Comparison of ENCODE assay signal across 12 cellular contexts in the genomic region with DNA sequence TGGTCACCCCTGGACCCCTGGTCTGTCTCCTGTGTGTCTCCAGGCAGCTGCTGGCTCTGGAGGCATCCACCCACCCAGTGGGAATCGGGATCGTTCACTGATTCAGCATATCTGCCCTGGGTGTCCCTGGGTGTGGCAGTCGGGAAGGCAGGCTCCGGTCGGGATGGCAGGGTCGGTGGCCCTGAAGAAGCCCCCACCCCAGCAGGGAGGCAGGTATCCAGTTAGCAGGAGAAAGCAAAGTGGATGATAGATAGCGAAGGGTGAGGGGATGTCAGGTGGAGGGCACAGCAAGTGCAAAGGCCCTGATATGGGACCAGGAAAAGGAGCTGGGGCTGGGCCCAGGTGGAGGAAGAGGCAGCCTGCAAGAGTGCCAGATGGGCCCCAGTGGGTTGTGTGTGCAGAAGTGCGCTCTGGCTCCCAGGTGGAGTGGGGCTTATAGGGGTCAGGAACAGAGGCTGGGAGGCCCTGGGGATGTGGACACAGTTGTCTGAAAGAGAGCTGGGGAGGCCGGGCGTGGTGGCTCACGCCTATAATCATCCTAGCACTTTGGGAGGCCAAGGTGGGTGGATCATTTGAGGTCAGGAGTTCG. TPM values are rescaled to one million over a fixed set of nuclear protein-coding genes. Genes with fewer than 3 reads are reported as not detected.
DNase-seq lines count a peak whose midpoint lies in the region; ATAC-seq, FAIRE-seq and TF ChIP-seq lines count a peak whose summit lies in the region.
"Had no signal": no experiment of that assay in that cellular context is flagged by ENCODE, and none has a peak within 500 bp of the region (broad histone marks: within the 10 kb centered on the region; RNA-seq: fewer than 3 reads in every experiment).

No MANE protein-coding gene starts in this region.

- H2AFZ ChIP-seq in GM23248: no peak overlapping the region
- no peak overlapping the region for H2AFZ ChIP-seq in smooth muscle cell (ENCODE audit: low read depth)

- H3K4me1 ChIP-seq in A549: peaks cover 44% of the 10 kb centered on the region
- H3K4me1 ChIP-seq in GM23248 (ENCODE audit: insufficient read depth): peaks cover 42% of the 10 kb centered on the region
- peaks cover 25% of the 10 kb centered on the region for H3K4me1 ChIP-seq in smooth muscle cell (ENCODE audit: low read depth)

- H3K9ac ChIP-seq in GM23248 (peak overlapping the region; percentile 94), smooth muscle cell (ENCODE audit: low read depth) (no peak overlapping the region)

- H3K4me1 Mint-ChIP-seq in activated naive CD8-positive, alpha-beta T cell treated with anti-CD3 and anti-CD28 coated beads, Interleukin-2, amount 50 U/mL, for 24 hours: peaks cover 66% of the 10 kb centered on the region
- H3K4me1 Mint-ChIP-seq in mesothelial cell of epicardium: peaks cover 59% of the 10 kb centered on the region

- H3K27ac ChIP-seq in A549 (peak overlapping the region in 1 of 2 experiments; percentile 100; a peak in 3 of 6 replicates), GM23248 (no peak overlapping the region), smooth muscle cell (ENCODE audit: low read depth) (no peak overlapping the region)

- H3K36me3 ChIP-seq in GM23248 (ENCODE audit: low read depth) (no peaks in the 10 kb centered on the region), smooth muscle cell (ENCODE audit: low read depth) (no peaks in the 10 kb centered on the region)

- H3K9me2 ChIP-seq in GM23248 (ENCODE audit: insufficient read depth): no peaks in the 10 kb centered on the region

- H4K20me1 ChIP-seq in GM23248 (ENCODE audit: insufficient read depth) (no peaks in the 10 kb centered on the region), smooth muscle cell (ENCODE audit: low read depth) (peaks cover 63% of the 10 kb centered on the region)

- H3K4me2 ChIP-seq in A549 (peak overlapping the region; percentile 93), GM23248 (ENCODE audit: unreplicated experiment) (peak overlapping the region; percentile 80), smooth muscle cell (no peak overlapping the region)

- H3K79me2 ChIP-seq in GM23248 (ENCODE audit: insufficient read depth) (peaks cover 69% of the 10 kb centered on the region), smooth muscle cell (ENCODE audit: low read depth) (peaks cover 37% of the 10 kb centered on the region)

- peaks cover 6% of the 10 kb centered on the region for H3K36me3 Mint-ChIP-seq in activated naive CD8-positive, alpha-beta T cell treated with anti-CD3 and anti-CD28 coated beads, Interleukin-2, amount 50 U/mL, for 24 hours (ENCODE audit: low read depth)
- H3K36me3 Mint-ChIP-seq in mesothelial cell of epicardium: no peaks in the 10 kb centered on the region

- H3K9me3 Mint-ChIP-seq in activated naive CD8-positive, alpha-beta T cell treated with anti-CD3 and anti-CD28 coated beads, Interleukin-2, amount 50 U/mL, for 24 hours: no peaks in the 10 kb centered on the region
- H3K9me3 Mint-ChIP-seq in mesothelial cell of epicardium: no peaks in the 10 kb centered on the region

- POLR2A ChIA-PET in A549 (lab: Yijun Ruan, JAX): no interaction called here

- H3K4me3 Mint-ChIP-seq in activated naive CD8-positive, alpha-beta T cell treated with anti-CD3 and anti-CD28 coated beads, Interleukin-2, amount 50 U/mL, for 24 hours: peak overlapping the region; percentile 92
- peak overlapping the region; percentile 75 for H3K4me3 Mint-ChIP-seq in mesothelial cell of epicardium

- no peak for TF ChIP-seq EP300 in A549 (IDR thresholded peaks at IDR 0.05)

- ATAC-seq in A549 (no peak), esophagus mucosa (no peak), HG02981 (IDR thresholded peaks at IDR 0.05; ENCODE audit: unreplicated experiment) (no peak)
- no peak for ATAC-seq in activated naive CD8-positive, alpha-beta T cell treated with anti-CD3 and anti-CD28 coated beads, Interleukin-2, amount 50 U/mL, for 24 hours

- in situ Hi-C loops in GM23248 (cut with MboI): no loop called here

- H3K4me3 ChIP-seq in A549: no peak overlapping the region
- H3K4me3 ChIP-seq in GM23248: peak overlapping the region; percentile 73
- H3K4me3 ChIP-seq in smooth muscle cell: no peak overlapping the region

- TF ChIP-seq CTCF in A549 (IDR thresholded peaks at IDR 0.05) (no peak), mesothelial cell of epicardium (IDR thresholded peaks at IDR 0.05; ENCODE audit: unreplicated experiment) (no peak), smooth muscle cell (IDR thresholded peaks at IDR 0.05; ENCODE audit: borderline replicate concordance, insufficient read depth, poor library complexity, severe bottlenecking) (no peak)

- H3F3A ChIP-seq in GM23248 (ENCODE audit: insufficient read depth) (peaks cover 21% of the 10 kb centered on the region), smooth muscle cell (ENCODE audit: low read depth) (peaks cover 7% of the 10 kb centered on the region)

- peaks cover 16% of the 10 kb centered on the region for H3K27me3 Mint-ChIP-seq in activated naive CD8-positive, alpha-beta T cell treated with anti-CD3 and anti-CD28 coated beads, Interleukin-2, amount 50 U/mL, for 24 hours
- H3K27me3 Mint-ChIP-seq in mesothelial cell of epicardium (ENCODE audit: low read depth): no peaks in the 10 kb centered on the region

- CTCF ChIA-PET in A549 (lab: Yijun Ruan, JAX): interaction anchor here (0.6 to 1.6 kb wide), 3 partner anchors 33 to 178 kb away, joined by 3 to 4 read pairs (median 3); no protein-coding TSS in a partner anchor

- DNase-seq in A549 (ENCODE audit: low read depth in 1 of 2, low spot score in 1 of 2) (no peak), GM23248 (no peak), mesothelial cell of epicardium (ENCODE audit: low spot score in 2 of 2, unreplicated experiment in 2 of 2) (no peak), smooth muscle cell (lab: John Stamatoyannopoulos, UW; ENCODE audit: unreplicated experiment) (no peak), NCI-H1930 (lab: John Stamatoyannopoulos, UW) (no peak)
- no peak for DNase-seq in activated naive CD8-positive, alpha-beta T cell treated with anti-CD3 and anti-CD28 coated beads, Interleukin-2, amount 50 U/mL, for 24 hours
- DNase-seq: DMS79 treated with DMSO at 0.1 percent for 48 hours, MV-4-11 had no signal

- WGBS in A549 (ENCODE audit: missing lambda C conversion rate): 78% methylated on average over 12 of the region's 12 CpGs
- WGBS in GM23248 (ENCODE audit: low coverage in 1 of 2, low lambda C conversion rate in 2 of 2, missing lambda C conversion rate in 2 of 2), 2 experiments: 53 to 54% methylated on average over 12 of the region's 12 CpGs
- 94% methylated on average over 12 of the region's 12 CpGs for whole genome bisulfite sequencing in smooth muscle cell (ENCODE audit: low lambda C conversion rate)

- H3K27me3 ChIP-seq in GM23248 (replicated peaks; ENCODE audit: insufficient read depth) (no peaks in the 10 kb centered on the region), smooth muscle cell (ENCODE audit: low read depth) (no peaks in the 10 kb centered on the region)

- no peak for FAIRE-seq in A549 (lab: Jason Lieb, UNC)
- FAIRE-seq: islet of Langerhans had no signal

- H3K27ac Mint-ChIP-seq in activated naive CD8-positive, alpha-beta T cell treated with anti-CD3 and anti-CD28 coated beads, Interleukin-2, amount 50 U/mL, for 24 hours: peak overlapping the region; percentile 78
- no peak overlapping the region for H3K27ac Mint-ChIP-seq in mesothelial cell of epicardium

- no peaks in the 10 kb centered on the region for H3K9me3 ChIP-seq in A549
- no peaks in the 10 kb centered on the region for H3K9me3 ChIP-seq in GM23248 (ENCODE audit: low read depth)
- H3K9me3 ChIP-seq in smooth muscle cell (replicated peaks; ENCODE audit: low read depth): no peaks in the 10 kb centered on the region

- TF ChIP-seq RAD21 in A549 (conservative IDR thresholded peaks at IDR 0.05 in 1 of 2, IDR thresholded peaks at IDR 0.05 in 1 of 2): no peak

- TF ChIP-seq POLR2A in A549 (IDR thresholded peaks at IDR 0.05; ENCODE audit: low read length): no peak

RNA-seq across cellular contexts. Expression of a gene that starts 2.3 kb away (rescaled TPM):
- polyA plus RNA-seq in A549 (2011; rRNA removed): 5.4 and 6.9 TPM in 2 replicates
- 28.5 and 47.8 TPM in 2 replicates for polyA plus RNA-seq in A549 (2012; cell fraction: cytosol; rRNA removed)
- 69.4 and 124 TPM in 2 replicates for polyA plus RNA-seq in A549 (2012; cell fraction: nucleus; rRNA removed)
- 37.8 to 43.2 TPM (median 41.5 TPM) in 3 replicates for polyA plus RNA-seq in A549 (2017; fragmentation: RNase III; extraction: RNeasy Plus Mini Kit Qiagen cat#74134 plus additional on column Dnase treatment)
- polyA minus RNA-seq in A549 (2011; rRNA and poly(A)+ RNA removed): 5.0 and 10.7 TPM in 2 replicates
- 156 and 169 TPM in 2 replicates for total RNA-seq in GM23248 (2014; rRNA removed; shearing (Covaris generic))
- polyA plus RNA-seq in GM23248 (2016; fragmentation: Nextera tagmentation; extraction: Ambion mirVana): 46.5 and 46.9 TPM in 2 replicates
- total RNA-seq in mesothelial cell of epicardium: 120 to 123 TPM (median 121 TPM) in 3 replicates
- 36.0 and 44.1 TPM in 2 replicates for total RNA-seq in smooth muscle cell
- polyA plus RNA-seq in smooth muscle cell: 124 and 133 TPM in 2 replicates
- total RNA-seq in esophagus mucosa: 15.7 TPM

RNA-seq across cellular contexts. Expression of a gene that starts 16.5 kb away (rescaled TPM):
- polyA plus RNA-seq in A549 (2011; rRNA removed): 17.6 and 18.0 TPM in 2 replicates
- 43.0 and 56.5 TPM in 2 replicates for polyA plus RNA-seq in A549 (2012; cell fraction: cytosol; rRNA removed)
- polyA plus RNA-seq in A549 (2012; cell fraction: nucleus; rRNA removed): 199 and 307 TPM in 2 replicates
- polyA plus RNA-seq in A549 (2017; fragmentation: RNase III; extraction: RNeasy Plus Mini Kit Qiagen cat#74134 plus additional on column Dnase treatment): 48.5 to 71.0 TPM (median 60.7 TPM) in 3 replicates
- polyA minus RNA-seq in A549 (2011; rRNA and poly(A)+ RNA removed): 17.4 and 29.8 TPM in 2 replicates
- 5.5 and 8.9 TPM in 2 replicates for total RNA-seq in GM23248 (2014; rRNA removed; shearing (Covaris generic))
- polyA plus RNA-seq in GM23248 (2016; fragmentation: Nextera tagmentation; extraction: Ambion mirVana): 12.3 and 17.2 TPM in 2 replicates
- total RNA-seq in mesothelial cell of epicardium: 795 to 833 TPM (median 826 TPM) in 3 replicates
- 16.4 and 60.1 TPM in 2 replicates for total RNA-seq in smooth muscle cell
- polyA plus RNA-seq in smooth muscle cell: 56.9 and 89.5 TPM in 2 replicates
- total RNA-seq in esophagus mucosa: 8.5 TPM

RNA-seq across cellular contexts. Expression of a gene that starts 24.0 kb away (rescaled TPM):
- not detected in 2 replicates for polyA plus RNA-seq in A549 (2011; rRNA removed)
- not detected in 2 replicates for polyA plus RNA-seq in A549 (2012; cell fraction: cytosol; rRNA removed)
- not detected in 2 replicates for polyA plus RNA-seq in A549 (2012; cell fraction: nucleus; rRNA removed)
- polyA plus RNA-seq in A549 (2017; fragmentation: RNase III; extraction: RNeasy Plus Mini Kit Qiagen cat#74134 plus additional on column Dnase treatment): not detected in 3 replicates
- polyA minus RNA-seq in A549 (2011; rRNA and poly(A)+ RNA removed): not detected in 2 replicates
- total RNA-seq in GM23248 (2014; rRNA removed; shearing (Covaris generic)): not detected in 2 replicates
- polyA plus RNA-seq in GM23248 (2016; fragmentation: Nextera tagmentation; extraction: Ambion mirVana): not detected in 2 replicates
- total RNA-seq in mesothelial cell of epicardium: 0.18 to 0.29 TPM in 2 of 3 replicates, not detected in the other
- total RNA-seq in smooth muscle cell: 0.67 TPM in 1 of 2 replicates, not detected in the other
- 0.34 TPM in 1 of 2 replicates, not detected in the other for polyA plus RNA-seq in smooth muscle cell
- 0.48 TPM for total RNA-seq in esophagus mucosa
- total RNA-seq: RPMI7951 had no signal

RNA-seq across cellular contexts. Expression of a gene that starts 35.5 kb away (rescaled TPM):
- polyA plus RNA-seq in A549 (2011; rRNA removed) (67.8 and 78.5 TPM in 2 replicates), A549 (2017; fragmentation: RNase III; extraction: RNeasy Plus Mini Kit Qiagen cat#74134 plus additional on column Dnase treatment) (53.4 to 58.4 TPM (median 56.9 TPM) in 3 replicates), GM23248 (2016; fragmentation: Nextera tagmentation; extraction: Ambion mirVana) (32.7 and 36.0 TPM in 2 replicates), smooth muscle cell (40.4 and 42.8 TPM in 2 replicates)
- 120 and 188 TPM in 2 replicates for polyA plus RNA-seq in A549 (2012; cell fraction: cytosol; rRNA removed)
- 132 and 182 TPM in 2 replicates for polyA plus RNA-seq in A549 (2012; cell fraction: nucleus; rRNA removed)
- 33.4 and 59.6 TPM in 2 replicates for polyA minus RNA-seq in A549 (2011; rRNA and poly(A)+ RNA removed)
- 27.7 and 33.3 TPM in 2 replicates for total RNA-seq in GM23248 (2014; rRNA removed; shearing (Covaris generic))
- total RNA-seq in mesothelial cell of epicardium (3.2 to 4.7 TPM (median 3.9 TPM) in 3 replicates), smooth muscle cell (18.8 and 30.9 TPM in 2 replicates), esophagus mucosa (3.9 TPM)

Comparison
In these comparisons a context has a peak if more than half of its experiments do, and no peak if none do; other contexts are left out.
1. RNA of a gene that starts 16.5 kb away (total RNA-seq): 795 to 833 TPM in mesothelial cell of epicardium; 16.4 to 60.1 TPM in smooth muscle cell, 8.5 TPM in esophagus mucosa (single experiment) and 5.5 to 8.9 TPM in GM23248; every median in the first group is over 10 times any median in the second.